9 cellular contexts compared by ENCODE assay signal in genomic region chr6:111417181-111417585, GRCh38.
DNase-seq lines count a peak whose midpoint lies in the region; ATAC-seq and TF ChIP-seq lines count a peak whose summit lies in the region.
"Had no signal": no experiment of that assay in that cellular context is flagged by ENCODE, and none has a peak within 500 bp of the region (broad histone marks: within the 10 kb centered on the region; RNA-seq: fewer than 3 reads in every experiment).

No MANE protein-coding gene starts in this region.

- no peaks in the 10 kb centered on the region for H3K9me2 ChIP-seq in hepatocyte (replicated peaks; ENCODE audit: insufficient read depth)

- no peaks in the 10 kb centered on the region for H3K27me3 ChIP-seq in adrenal gland
- H3K27me3 ChIP-seq in hepatocyte: no peaks in the 10 kb centered on the region

- TF ChIP-seq POLR2A in adrenal gland (IDR thresholded peaks at IDR 0.05): no peak

- no peak overlapping the region for H3K27ac ChIP-seq in adrenal gland
- peak overlapping the region; percentile 25 for H3K27ac ChIP-seq in hepatocyte
- H3K27ac ChIP-seq in temporal lobe (ENCODE audit: low read depth, low read length): peak overlapping the region; percentile 33

- H3K9me3 ChIP-seq in adrenal gland (replicated peaks in 1 of 3) (no peaks in the 10 kb centered on the region), hepatocyte (ENCODE audit: low read depth) (no peaks in the 10 kb centered on the region)

- H3K4me1 ChIP-seq in adrenal gland (replicated peaks in 1 of 2) (peaks cover 7 to 40% of the 10 kb centered on the region in 2 donors), hepatocyte (ENCODE audit: insufficient read depth) (peaks cover 22% of the 10 kb centered on the region)

- WGBS in adrenal gland, 4 donors: 30 to 42% (median 39%) methylated on average over 2 of the region's 2 CpGs
- WGBS in hepatocyte (ENCODE audit: low lambda C conversion rate, missing lambda C conversion rate): 54% methylated on average over 2 of the region's 2 CpGs

- DNase-seq in NCI-H345 (lab: John Stamatoyannopoulos, UW) (peak; percentile 57), NCI-H345 treated with DMSO at 0.1 percent for 48 hours (lab: John Stamatoyannopoulos, UW; ENCODE audit: unreplicated experiment) (no peak), adrenal gland (peak in 4 of 7 donors; percentile 40 to 76 (median 48)), hepatocyte (ENCODE audit: low spot score) (no peak), NCI-H2107 treated with DMSO at 0.1 percent for 48 hours (lab: John Stamatoyannopoulos, UW; ENCODE audit: unreplicated experiment) (no peak), GM20000 (ENCODE audit: low spot score) (no peak)
- DNase-seq: stimulated activated naive CD8-positive, alpha-beta T cell treated with anti-CD3 and anti-CD28 coated beads, Interleukin-15, amount 100 ng/mL, for 72 hours had no signal

- H3K36me3 ChIP-seq in adrenal gland (replicated peaks in 1 of 2) (no peaks in the 10 kb centered on the region), hepatocyte (replicated peaks; ENCODE audit: insufficient read depth, low read depth) (no peaks in the 10 kb centered on the region)

- H2AFZ ChIP-seq in hepatocyte: no peak overlapping the region

- intact Hi-C loops in adrenal gland (cut with DNase I): no loop called here

- TF ChIP-seq CTCF in adrenal gland (IDR thresholded peaks at IDR 0.05) (no peak), hepatocyte (IDR thresholded peaks at IDR 0.05; ENCODE audit: poor library complexity) (no peak), GM20000 (IDR thresholded peaks at IDR 0.05; ENCODE audit: extremely low read depth, missing control alignments) (no peak)

- H3K79me2 ChIP-seq in hepatocyte: peaks cover 66% of the 10 kb centered on the region

- H3K4me3 ChIP-seq in adrenal gland (no peak overlapping the region), hepatocyte (no peak overlapping the region)

- ATAC-seq in HG02885 (IDR thresholded peaks at IDR 0.05; ENCODE audit: poor library complexity, unreplicated experiment): no peak
- ATAC-seq: stimulated activated naive CD8-positive, alpha-beta T cell treated with anti-CD3 and anti-CD28 coated beads, Interleukin-15, amount 100 ng/mL, for 72 hours had no signal

- H3K4me2 ChIP-seq in hepatocyte: no peak overlapping the region

- H4K20me1 ChIP-seq in hepatocyte (ENCODE audit: insufficient read depth, poor library complexity, severe bottlenecking): peaks cover 18% of the 10 kb centered on the region

Comparison
In these comparisons a context has a peak if more than half of its experiments do, and no peak if none do; other contexts are left out.
1. DNase-seq: peak in NCI-H345 (single experiment) and adrenal gland (4 of 7); none in NCI-H345 treated with DMSO at 0.1 percent for 48 hours (single experiment), hepatocyte (single experiment), NCI-H2107 treated with DMSO at 0.1 percent for 48 hours (single experiment) and GM20000 (single experiment).
2. H3K27ac ChIP-seq: peak in hepatocyte (single experiment) and temporal lobe (single experiment); none in adrenal gland (0 of 5).